In genomic region chr6:46015119-46015968, GRCh38 we compare ENCODE assay signal across 8 cellular contexts. TPM values are rescaled to one million over a fixed set of nuclear protein-coding genes. Genes with fewer than 3 reads are reported as not detected.
DNase-seq lines count a peak whose midpoint lies in the region; ATAC-seq, FAIRE-seq and TF ChIP-seq lines count a peak whose summit lies in the region.

TSS of gene CLIC5 (minus strand) at chr6:46015860. CDS start at chr6:46015542, 318 bp downstream.

- H3K79me2 ChIP-seq in SK-N-SH (ENCODE audit: insufficient read depth), result no peaks in the 10 kb centered on the region

- POLR2A ChIA-PET in SK-N-SH (lab: Yijun Ruan, JAX), result no interaction called here

- intact Hi-C loops in pancreas (cut with DNase I), result no loop called here

- ATAC-seq in SK-N-SH treated with all-trans-retinoic acid at 6 μM for 48 hours (no peak), pancreas (peak; percentile 65 to 82 (median 77))

- H3K4me3 Mint-ChIP-seq in glutamatergic neuron (ENCODE audit: unreplicated experiment), result peak within 1 kb of the TSS; percentile 83

- TF ChIP-seq RAD21 in SK-N-SH (IDR thresholded peaks at IDR 0.05; ENCODE audit: low read length), result no peak

- WGBS in SK-N-SH (ENCODE audit: low lambda C conversion rate), result 3% methylated on average over 45 of the region's 82 CpGs
- 0 to 1% methylated on average over 79 to 82 of the region's 82 CpGs for WGBS in pancreas, 2 donors

- CTCF ChIA-PET in SK-N-SH (lab: Yijun Ruan, JAX), result no interaction called here

- DNase-seq in SK-N-SH (peak; percentile 34), activated T-helper 1 cell treated with Interleukin-2 at 50 U/mL for 16 hours (ENCODE audit: low read depth) (peak; percentile 11), glutamatergic neuron (peak; percentile 40), pancreas (peak; percentile 21 to 76 (median 38)), SKM-1 treated with dmso at 0.1 percent for 144 hours (lab: John Stamatoyannopoulos, UW; ENCODE audit: unreplicated experiment) (no peak), occipital lobe (lab: John Stamatoyannopoulos, UW) (no peak), H54 (ENCODE audit: insufficient read length, low spot score) (no peak)

- TF ChIP-seq EP300 in SK-N-SH (IDR thresholded peaks at IDR 0.05; ENCODE audit: borderline replicate concordance in 1 of 2, low read depth in 1 of 2, low read length in 1 of 2), result no peak

- H3K4me1 ChIP-seq in SK-N-SH (ENCODE audit: control insufficient read depth in 1 of 2, insufficient read depth in 2 of 2, low read depth in 1 of 2, low read length in 1 of 2) (no peaks in the 10 kb centered on the region), pancreas (no peaks in the 10 kb centered on the region)

- no peak within 1 kb of the TSS for H3K27ac ChIP-seq in SK-N-SH (ENCODE audit: low read depth in 2 of 2, low read length in 1 of 2)
- peak within 1 kb of the TSS in 2 of 4 donors; percentile 24 to 29 for H3K27ac ChIP-seq in pancreas

- no peak within 1 kb of the TSS for H2AFZ ChIP-seq in SK-N-SH (ENCODE audit: low read depth)

- no peaks in the 10 kb centered on the region for H3K36me3 ChIP-seq in SK-N-SH (replicated peaks in 1 of 2; ENCODE audit: control insufficient read depth in 1 of 2, insufficient read depth in 2 of 2, low read length in 1 of 2)
- H3K36me3 ChIP-seq in pancreas, result no peaks in the 10 kb centered on the region

- H3F3A ChIP-seq in SK-N-SH (replicated peaks; ENCODE audit: insufficient read depth), result no peaks in the 10 kb centered on the region

- H3K4me2 ChIP-seq in SK-N-SH, result peak within 1 kb of the TSS; percentile 52

- H3K9me2 ChIP-seq in SK-N-SH, result no peaks in the 10 kb centered on the region

- no peak for FAIRE-seq in pancreas (lab: Jason Lieb, UNC)
- no peak for FAIRE-seq in H54 (lab: Jason Lieb, UNC)

- H3K4me3 ChIP-seq in SK-N-SH (ENCODE audit: low read depth in 2 of 2, low read length in 1 of 2), result peak within 1 kb of the TSS; percentile 3 to 20; a peak in 1 of 4 replicates
- peak within 1 kb of the TSS; percentile 17 to 64 (median 41) for H3K4me3 ChIP-seq in pancreas

- no peak for TF ChIP-seq POLR2A in H54 (IDR thresholded peaks at IDR 0.05; ENCODE audit: low read depth, low read length)

- no peaks in the 10 kb centered on the region for H3K9me3 Mint-ChIP-seq in glutamatergic neuron (ENCODE audit: unreplicated experiment)

- H3K4me1 Mint-ChIP-seq in glutamatergic neuron (ENCODE audit: low read depth, unreplicated experiment), result no peaks in the 10 kb centered on the region

- H4K20me1 ChIP-seq in SK-N-SH (ENCODE audit: insufficient read depth), result no peaks in the 10 kb centered on the region

- TF ChIP-seq CTCF in SK-N-SH (IDR thresholded peaks at IDR 0.05), result no peak
- TF ChIP-seq CTCF in glutamatergic neuron (IDR thresholded peaks at IDR 0.05; ENCODE audit: partially characterized antibody, unreplicated experiment), result no peak
- no peak for TF ChIP-seq CTCF in pancreas (IDR thresholded peaks at IDR 0.05)

- no peaks in the 10 kb centered on the region for H3K9me3 ChIP-seq in SK-N-SH
- H3K9me3 ChIP-seq in pancreas, result no peaks in the 10 kb centered on the region

- H3K27me3 ChIP-seq in SK-N-SH (ENCODE audit: insufficient read depth) (peaks cover 48% of the 10 kb centered on the region), pancreas (peaks cover 0 to 3% (median 1%) of the 10 kb centered on the region in 4 donors)

- peaks cover 9% of the 10 kb centered on the region for H3K27me3 Mint-ChIP-seq in glutamatergic neuron (ENCODE audit: unreplicated experiment)

- peaks cover 8% of the 10 kb centered on the region for H3K36me3 Mint-ChIP-seq in glutamatergic neuron (ENCODE audit: unreplicated experiment)

- H3K9ac ChIP-seq in SK-N-SH, result no peak within 1 kb of the TSS

- H3K27ac Mint-ChIP-seq in glutamatergic neuron (ENCODE audit: unreplicated experiment), result no peak within 1 kb of the TSS

TF ChIP-seq in SK-N-SH, 30 proteins besides CTCF, POLR2A, EP300 and RAD21 (continues in another document):
- TF ChIP-seq NFIC (IDR thresholded peaks at IDR 0.05; ENCODE audit: borderline replicate concordance) (no peak), RCOR1 (IDR thresholded peaks at IDR 0.05; ENCODE audit: low read length) (no peak), FOXM1 (IDR thresholded peaks at IDR 0.05; ENCODE audit: low read depth) (no peak), FOXJ3 (CRISPR knock-in tag; IDR thresholded peaks at IDR 0.05) (no peak), TCF12 (IDR thresholded peaks at IDR 0.05) (no peak), REST (IDR thresholded peaks at IDR 0.05; ENCODE audit: low read depth, low read length) (no peak), ELF1 (IDR thresholded peaks at IDR 0.05) (no peak), RXRA (IDR thresholded peaks at IDR 0.05; ENCODE audit: borderline replicate concordance, low read depth) (no peak), SIN3A (IDR thresholded peaks at IDR 0.05; ENCODE audit: borderline replicate concordance, low read depth, low read length) (no peak)

TF ChIP-seq in SK-N-SH treated with all-trans-retinoic acid at 6 μM for 48 hours, 23 proteins besides CTCF, POLR2A, EP300 and RAD21 (continues in another document):
- TF ChIP-seq PPARA (CRISPR knock-in tag; IDR thresholded peaks at IDR 0.05; ENCODE audit: borderline replicate concordance), result no peak
- no peak for TF ChIP-seq CSRNP3 (CRISPR knock-in tag; IDR thresholded peaks at IDR 0.05)
- TF ChIP-seq CREB5 (CRISPR knock-in tag; IDR thresholded peaks at IDR 0.05; ENCODE audit: low read depth), result no peak
- no peak for TF ChIP-seq ZNF8 (CRISPR knock-in tag; IDR thresholded peaks at IDR 0.05)
- TF ChIP-seq ARNTL (CRISPR knock-in tag; IDR thresholded peaks at IDR 0.05; ENCODE audit: borderline replicate concordance, low read depth), result no peak
- TF ChIP-seq ZFP3 (CRISPR knock-in tag; IDR thresholded peaks at IDR 0.05), result no peak
- TF ChIP-seq ZC3H10 (CRISPR knock-in tag; IDR thresholded peaks at IDR 0.05), result no peak
- TF ChIP-seq SNAI2 (CRISPR knock-in tag; IDR thresholded peaks at IDR 0.05), result no peak
- TF ChIP-seq BACH2 (CRISPR knock-in tag; IDR thresholded peaks at IDR 0.05; ENCODE audit: borderline replicate concordance), result no peak
- no peak for TF ChIP-seq ISL1 (CRISPR knock-in tag; IDR thresholded peaks at IDR 0.05)
- no peak for TF ChIP-seq RARB (CRISPR knock-in tag; IDR thresholded peaks at IDR 0.05)
- TF ChIP-seq ZNF70 (CRISPR knock-in tag; IDR thresholded peaks at IDR 0.05), result no peak
- TF ChIP-seq PATZ1 (CRISPR knock-in tag; IDR thresholded peaks at IDR 0.05; ENCODE audit: borderline replicate concordance), result no peak

RNA-seq across cellular contexts. Expression of gene CLIC5, which starts in this region (rescaled TPM):
- polyA plus RNA-seq in SK-N-SH (2012; rRNA removed) (0.03 TPM in 1 of 2 replicates, not detected in the other), pancreas (1 to 10 TPM in 1 of 2 donors, under 1 TPM in 1; 0.53 to 1.1 TPM)
- under 0.01 and 0.01 TPM in 2 replicates for polyA plus RNA-seq in SK-N-SH (2012; cell fraction: cytosol; rRNA removed)
- polyA plus RNA-seq in SK-N-SH (2012; cell fraction: nucleus; rRNA removed), result 0.02 TPM in 1 of 2 replicates, not detected in the other
- total RNA-seq in glutamatergic neuron (ENCODE audit: unreplicated experiment) (not detected), pancreas (1 to 10 TPM in 4 of 6 donors, under 1 TPM in 2; 0.83 to 2.1 (median 1.6) TPM), occipital lobe (0.47 TPM)

Comparison
In these comparisons a context has a peak if more than half of its experiments do, and no peak if none do; other contexts are left out.
1. Peak in DNase-seq, H3K4me3 ChIP-seq and H3K4me2 ChIP-seq in SK-N-SH; RNA of the gene not detected or under 1 TPM.
2. Peak in DNase-seq in glutamatergic neuron; RNA of the gene not detected or under 1 TPM.
3. DNase-seq: peak in activated T-helper 1 cell treated with Interleukin-2 at 50 U/mL for 16 hours (single experiment) and pancreas (6 of 6); none in SKM-1 treated with dmso at 0.1 percent for 144 hours (single experiment), occipital lobe (single experiment) and H54 (single experiment).